Comparison of ENCODE assay signal across 3 cellular contexts in genomic region chr17:36510636-36511035, GRCh38.
TF ChIP-seq lines count a peak whose summit lies in the region.

No MANE protein-coding gene starts in this region.

TF ChIP-seq in HepG2, 621 proteins besides CTCF, POLR2A, EP300 and RAD21:
- TF ChIP-seq ZNF784 (CRISPR knock-in tag; IDR thresholded peaks at IDR 0.05; ENCODE audit: borderline replicate concordance), result no peak
- TF ChIP-seq AGO2 (optimal IDR thresholded peaks at IDR 0.05; ENCODE audit: low read depth, low read length), result peak; percentile 27

TF ChIP-seq in WTC11, 78 proteins besides CTCF, POLR2A, EP300 and RAD21:
- TF ChIP-seq CREB1 (CRISPR knock-in tag; IDR thresholded peaks at IDR 0.05) (no peak), OVOL2 (CRISPR knock-in tag; IDR thresholded peaks at IDR 0.05; ENCODE audit: borderline replicate concordance) (no peak)
TF ChIP-seq in WTC11: peak in this region for 0.

TF ChIP-seq in GM23338, 12 proteins besides CTCF, POLR2A, EP300 and RAD21:
- TF ChIP-seq ZNF331 (CRISPR knock-in tag; IDR thresholded peaks at IDR 0.05; ENCODE audit: low read depth) (no peak), ZNF114 (CRISPR knock-in tag; IDR thresholded peaks at IDR 0.05) (no peak), POLR2AphosphoS5 (IDR thresholded peaks at IDR 0.05; ENCODE audit: low read depth) (no peak), NANOG (IDR thresholded peaks at IDR 0.05; ENCODE audit: borderline replicate concordance) (no peak), CREB1 (CRISPR knock-in tag; IDR thresholded peaks at IDR 0.05; ENCODE audit: low read depth) (no peak), JUNB (IDR thresholded peaks at IDR 0.05; ENCODE audit: unreplicated experiment) (no peak), ETS1 (IDR thresholded peaks at IDR 0.05) (no peak), STAT1 (IDR thresholded peaks at IDR 0.05; ENCODE audit: unreplicated experiment) (no peak), REST (IDR thresholded peaks at IDR 0.05; ENCODE audit: unreplicated experiment) (no peak)
